7 cellular contexts compared by ENCODE assay signal in genomic region chr20:4999788-5000187, GRCh38. TPM values are rescaled to one million over a fixed set of nuclear protein-coding genes. Genes with fewer than 3 reads are reported as not detected.
DNase-seq lines count a peak whose midpoint lies in the region; ATAC-seq and TF ChIP-seq lines count a peak whose summit lies in the region.

No MANE protein-coding gene starts in this region.

- H3F3A ChIP-seq in GM23338 (replicated peaks; ENCODE audit: low read depth): peaks cover 8% of the 10 kb centered on the region; the same call in 1 of the 2 replicates

- H3K4me1 Mint-ChIP-seq in GM23338: peaks cover 24% of the 10 kb centered on the region

- H3K9me3 Mint-ChIP-seq in GM23338: no peaks in the 10 kb centered on the region; the same call in 1 of the 3 replicates

- H3K79me2 ChIP-seq in GM23338 (replicated peaks; ENCODE audit: insufficient read depth): peaks cover 54% of the 10 kb centered on the region

- H3K36me3 ChIP-seq in GM23338 (ENCODE audit: insufficient read depth): no peaks in the 10 kb centered on the region
- H3K36me3 ChIP-seq in endocrine pancreas (ENCODE audit: control insufficient read depth, insufficient read depth, low read length): no peaks in the 10 kb centered on the region
- H3K36me3 ChIP-seq in skeletal muscle satellite cell (ENCODE audit: insufficient read depth, low read length): no peaks in the 10 kb centered on the region

- no peaks in the 10 kb centered on the region for H3K36me3 Mint-ChIP-seq in GM23338 (ENCODE audit: low read depth)

- DNase-seq in GM23338 (ENCODE audit: low spot score): no peak
- DNase-seq in NCI-H510A treated with DMSO at 0.1 percent for 48 hours (lab: John Stamatoyannopoulos, UW): peak; percentile 62
- DNase-seq in UCSD-AML1 (lab: John Stamatoyannopoulos, UW; ENCODE audit: unreplicated experiment): no peak

- peak overlapping the region; percentile 76 for H3K4me3 Mint-ChIP-seq in GM23338

- H3K9ac ChIP-seq in endocrine pancreas (ENCODE audit: control insufficient read depth, insufficient read depth, low read length) (no peak overlapping the region), skeletal muscle satellite cell (ENCODE audit: low read depth, low read length) (no peak overlapping the region)

- H4K20me1 ChIP-seq in GM23338 (replicated peaks; ENCODE audit: insufficient read depth): peaks cover 17% of the 10 kb centered on the region; the same call in 1 of the 2 replicates

- H3K27ac ChIP-seq in GM23338 (ENCODE audit: low read depth): no peak overlapping the region

- H3K4me3 ChIP-seq in GM23338: peak overlapping the region; percentile 88; the same call in 1 of the 2 replicates
- H3K4me3 ChIP-seq in endocrine pancreas (ENCODE audit: control insufficient read depth, insufficient read depth, low read length): peak overlapping the region; percentile 57
- H3K4me3 ChIP-seq in skeletal muscle satellite cell (ENCODE audit: low read length): peak overlapping the region; percentile 92

- H3K27me3 Mint-ChIP-seq in GM23338 (ENCODE audit: insufficient read depth, low read depth, poor library complexity): peaks cover 11% of the 10 kb centered on the region

- H3K27me3 ChIP-seq in GM23338 (ENCODE audit: insufficient read depth) (peaks cover 10% of the 10 kb centered on the region), endocrine pancreas (ENCODE audit: control insufficient read depth, insufficient read depth, low read length) (no peaks in the 10 kb centered on the region), skeletal muscle satellite cell (ENCODE audit: control insufficient read depth, insufficient read depth, low read length) (no peaks in the 10 kb centered on the region)

- H3K9me2 ChIP-seq in GM23338 (ENCODE audit: insufficient read depth): 0 out of 2 replicates have a peak, but pooled peaks cover 2% of the 10 kb centered on the region

- H3K9me3 ChIP-seq in endocrine pancreas (ENCODE audit: control insufficient read depth, low read length) (no peaks in the 10 kb centered on the region), skeletal muscle satellite cell (replicated peaks; ENCODE audit: low read length) (no peaks in the 10 kb centered on the region)

- no peak overlapping the region for H2AFZ ChIP-seq in GM23338

- H3K27ac Mint-ChIP-seq in GM23338: no peak overlapping the region

- H3K4me2 ChIP-seq in GM23338: peak overlapping the region; percentile 100
- peak overlapping the region; percentile 98 for H3K4me2 ChIP-seq in skeletal muscle satellite cell (ENCODE audit: low read length)

- ATAC-seq in GM23338 (no peak), HG03520 (IDR thresholded peaks at IDR 0.05; ENCODE audit: unreplicated experiment) (no peak), HG03280 (IDR thresholded peaks at IDR 0.05; ENCODE audit: unreplicated experiment) (no peak)

- no peak for TF ChIP-seq CTCF in GM23338 (conservative IDR thresholded peaks at IDR 0.05; ENCODE audit: low read depth in 2 of 2)

- H3K4me1 ChIP-seq in GM23338 (ENCODE audit: insufficient read depth) (peaks cover 6% of the 10 kb centered on the region; the same call in 1 of the 2 replicates), endocrine pancreas (ENCODE audit: control insufficient read depth, insufficient read depth, low read length) (peaks cover 5% of the 10 kb centered on the region), skeletal muscle satellite cell (ENCODE audit: control insufficient read depth, insufficient read depth, low read length) (peaks cover 11% of the 10 kb centered on the region)

TF ChIP-seq in GM23338, 12 proteins besides CTCF, POLR2A, EP300 and RAD21:
- TF ChIP-seq STAT1 (IDR thresholded peaks at IDR 0.05; ENCODE audit: unreplicated experiment): no peak
- no peak for TF ChIP-seq EZH2 (IDR thresholded peaks at IDR 0.05; ENCODE audit: low read depth, unreplicated experiment)
- no peak for TF ChIP-seq ZNF331 (CRISPR knock-in tag; IDR thresholded peaks at IDR 0.05; ENCODE audit: low read depth)
- TF ChIP-seq EZH2phosphoT487 (IDR thresholded peaks at IDR 0.05; ENCODE audit: unreplicated experiment): no peak
- TF ChIP-seq JUNB (IDR thresholded peaks at IDR 0.05; ENCODE audit: unreplicated experiment): no peak
- TF ChIP-seq POLR2AphosphoS5 (IDR thresholded peaks at IDR 0.05; ENCODE audit: low read depth): no peak

RNA-seq across cellular contexts. Expression of gene SLC23A2, which starts 1.5 kb away (rescaled TPM):
- total RNA-seq in GM23338 (2014; rRNA removed; shearing (Covaris generic)): 13.6 and 20.2 TPM in 2 replicates
- 3.8 and 4.4 TPM in 2 replicates for polyA plus RNA-seq in GM23338 (2016; fragmentation: Nextera tagmentation; extraction: Ambion mirVana)
- 9.6 and 10.9 TPM in 2 replicates for total RNA-seq in skeletal muscle satellite cell (2012; rRNA removed)
